12 cellular contexts compared by ENCODE assay signal in genomic region chr1:170094697-170095616, GRCh38. TPM values are rescaled to one million over a fixed set of nuclear protein-coding genes. Genes with fewer than 3 reads are reported as not detected.
A peak's percentile ranks its signal among the peaks of the same experiment; 100 is the strongest.
DNase-seq lines count a peak whose midpoint lies in the region; FAIRE-seq and TF ChIP-seq lines count a peak whose summit lies in the region.
"Not testable (repeated sequence)": the region's sequence is repeated elsewhere in the genome, so short reads cannot be mapped to it uniquely, and the experiment has no call there.
"Had no signal": no experiment of that assay in that cellular context is flagged by ENCODE, and none has a peak within 500 bp of the region (broad histone marks: within the 10 kb centered on the region; RNA-seq: fewer than 3 reads in every experiment).

No MANE protein-coding gene starts in this region.

- not testable (repeated sequence) for H2BK12ac ChIP-seq in H9 (ENCODE audit: insufficient read length, low read depth, low read length)

- H3K36me3 Mint-ChIP-seq in H9 (ENCODE audit: insufficient read depth in 1 of 3, low read depth in 3 of 3) = peaks cover 1 to 15% (median 2%) of the 10 kb centered on the region in 3 experiments; a peak in 6 of 7 replicates
- H3K36me3 Mint-ChIP-seq in endodermal cell (ENCODE audit: low read depth); progenitor cell of endocrine pancreas (ENCODE audit: insufficient read depth): not testable (repeated sequence)

- not testable (repeated sequence) for H3K36me3 ChIP-seq in endodermal cell (ENCODE audit: control insufficient read depth, insufficient read depth, low read length); kidney (ENCODE audit: control insufficient read depth in 1 of 2, insufficient read depth in 2 of 2, low read length in 2 of 2)

- H2AK5ac ChIP-seq in H9 (ENCODE audit: insufficient read length, low read length) = not testable (repeated sequence)

- H3K9ac ChIP-seq in H9 (ENCODE audit: extremely low read depth, insufficient read length, low read length); endodermal cell (ENCODE audit: extremely low read depth, low read length, poor library complexity, severe bottlenecking); kidney (ENCODE audit: low read length in 2 of 2): not testable (repeated sequence)

- not testable (repeated sequence) for TF ChIP-seq CTCF in H9 (conservative IDR thresholded peaks at IDR 0.05); endodermal cell (conservative IDR thresholded peaks at IDR 0.05); kidney (IDR thresholded peaks at IDR 0.05; ENCODE audit: borderline replicate concordance, extremely low read depth, insufficient read depth); progenitor cell of endocrine pancreas (IDR thresholded peaks at IDR 0.05; ENCODE audit: unreplicated experiment)

- not testable (repeated sequence) for H3K4ac ChIP-seq in H9 (ENCODE audit: low read depth, low read length)

- intact Hi-C loops in kidney (cut with DNase I) = not testable (repeated sequence)

- not testable (repeated sequence) for H2BK120ac ChIP-seq in H9 (ENCODE audit: low read depth, low read length, poor library complexity, severe bottlenecking)

- not testable (repeated sequence) for H4K20me1 ChIP-seq in H9 (ENCODE audit: control insufficient read depth, insufficient read depth, insufficient read length)

- H3T11ph ChIP-seq in H9 (ENCODE audit: low read length) = not testable (repeated sequence)

- H4K5ac ChIP-seq in H9 (ENCODE audit: insufficient read length, low read depth, low read length) = not testable (repeated sequence)

- DNase-seq in DMS153 (lab: John Stamatoyannopoulos, UW) (peak; percentile 35), NCI-H1436 (lab: John Stamatoyannopoulos, UW) (peak; percentile 5), NCI-H69 (lab: John Stamatoyannopoulos, UW) (peak; percentile 17), SW480 (ENCODE audit: low spot score) (peak; percentile 13), endodermal cell (peak; percentile 44)
- not testable (repeated sequence) for DNase-seq in H9; kidney; progenitor cell of endocrine pancreas (ENCODE audit: low spot score, unreplicated experiment)

- H3K23me2 ChIP-seq in H9 (ENCODE audit: insufficient read length, low read depth, low read length, poor library complexity, severe bottlenecking) = not testable (repeated sequence)

- not testable (repeated sequence) for H3K4me2 ChIP-seq in H9 (ENCODE audit: insufficient read depth, insufficient read length, low read length)

- not testable (repeated sequence) for H3K79me2 ChIP-seq in H9 (ENCODE audit: insufficient read depth, low read length)

- H3K4me1 Mint-ChIP-seq in H9 = peaks cover 17 to 26% of the 10 kb centered on the region in 2 experiments
- peaks cover 17% of the 10 kb centered on the region for H3K4me1 Mint-ChIP-seq in endodermal cell
- H3K4me1 Mint-ChIP-seq in progenitor cell of endocrine pancreas (ENCODE audit: low read depth) = not testable (repeated sequence)

- H3K9me3 Mint-ChIP-seq in H9 (peaks cover 5 to 11% of the 10 kb centered on the region in 2 experiments; a peak in 3 of 5 replicates), endodermal cell (peaks cover 10% of the 10 kb centered on the region)
- not testable (repeated sequence) for H3K9me3 Mint-ChIP-seq in progenitor cell of endocrine pancreas (ENCODE audit: low read depth)

- not testable (repeated sequence) for H2AFZ ChIP-seq in H9 (ENCODE audit: low read length)

- H2BK20ac ChIP-seq in H9 (ENCODE audit: low read depth, low read length, poor library complexity, severe bottlenecking) = not testable (repeated sequence)

- FAIRE-seq in kidney (lab: Jason Lieb, UNC) = peak; percentile 94

- H3K27ac ChIP-seq in H9 (ENCODE audit: insufficient read length, low read depth, low read length); endodermal cell (ENCODE audit: low read depth, low read length); kidney (ENCODE audit: low read depth in 2 of 2, low read length in 2 of 2): not testable (repeated sequence)

- H3K27me3 Mint-ChIP-seq in H9 (ENCODE audit: low read depth); endodermal cell (ENCODE audit: insufficient read depth); progenitor cell of endocrine pancreas: not testable (repeated sequence)

- not testable (repeated sequence) for H3K9me3 ChIP-seq in H9 (ENCODE audit: control insufficient read depth, low read depth, low read length); endodermal cell (ENCODE audit: control insufficient read depth, low read length); kidney (ENCODE audit: control insufficient read depth in 1 of 2, low read length in 2 of 2)

- not testable (repeated sequence) for H3K18ac ChIP-seq in H9 (ENCODE audit: insufficient read length, low read depth, low read length)

- not testable (repeated sequence) for H3K14ac ChIP-seq in H9 (ENCODE audit: insufficient read depth, low read length)

- not testable (repeated sequence) for H4K91ac ChIP-seq in H9 (ENCODE audit: insufficient read length, low read depth, low read length)

- H4K8ac ChIP-seq in H9 (replicated peaks; ENCODE audit: insufficient read length, low read depth, low read length) = not testable (repeated sequence)

- not testable (repeated sequence) for H3K23ac ChIP-seq in H9 (ENCODE audit: insufficient read length, low read depth, low read length)

- H3K79me1 ChIP-seq in H9 (ENCODE audit: insufficient read depth, low read depth, low read length, poor library complexity, severe bottlenecking) = not testable (repeated sequence)

- not testable (repeated sequence) for H2BK15ac ChIP-seq in H9 (ENCODE audit: low read depth, low read length)

- H2BK5ac ChIP-seq in H9 (ENCODE audit: insufficient read length, low read length) = not testable (repeated sequence)

- no CpG with 5 or more reads among the region's 31 CpGs for WGBS in H9 (ENCODE audit: extremely low coverage, insufficient read length, low lambda C conversion rate)
- 81 to 82% methylated on average over 10 to 28 of the region's 31 CpGs for WGBS in endodermal cell (ENCODE audit: insufficient coverage in 1 of 2, insufficient read length in 1 of 2), 2 experiments

- H3K4me3 ChIP-seq in endodermal cell (ENCODE audit: low read length) = peak overlapping the region; percentile 40
- not testable (repeated sequence) for H3K4me3 ChIP-seq in kidney (ENCODE audit: low read length in 2 of 2)

- peak overlapping the region in 2 of 3 experiments; percentile 94 to 96; a peak in 5 of 7 replicates for H3K27ac Mint-ChIP-seq in H9
- H3K27ac Mint-ChIP-seq in endodermal cell = not testable (repeated sequence)
- H3K27ac Mint-ChIP-seq in progenitor cell of endocrine pancreas = peak overlapping the region; percentile 33

- not testable (repeated sequence) for H3K27me3 ChIP-seq in H9 (ENCODE audit: insufficient read depth, low read length); endodermal cell (ENCODE audit: control insufficient read depth, insufficient read depth, low read length, poor library complexity, severe bottlenecking)

- not testable (repeated sequence) for H3K4me1 ChIP-seq in H9 (ENCODE audit: insufficient read depth, low read length); endodermal cell (ENCODE audit: control insufficient read depth, insufficient read depth, low read length); kidney (ENCODE audit: control insufficient read depth in 1 of 2, insufficient read depth in 1 of 2, low read depth in 1 of 2, low read length in 2 of 2)

- not testable (repeated sequence) for H3K56ac ChIP-seq in H9 (ENCODE audit: insufficient read length, low read depth, low read length)

- H3K4me3 Mint-ChIP-seq in H9 (peak overlapping the region; percentile 63 to 65), endodermal cell (peak overlapping the region; percentile 44)
- not testable (repeated sequence) for H3K4me3 Mint-ChIP-seq in progenitor cell of endocrine pancreas (ENCODE audit: low read depth)

RNA-seq across cellular contexts. Expression of gene KIFAP3, which starts 20.5 kb away (rescaled TPM):
- 3.8 TPM in 2 replicates for total RNA-seq in H9 (2021)
- total RNA-seq in endodermal cell = 10 to 100 TPM in 1 of 2 donors, 1 to 10 TPM in 1; 8.9 to 14.5 TPM
- 24.2 TPM for polyA plus RNA-seq in endodermal cell (2013, experiment 1 of 2)
- 25.8 TPM for polyA plus RNA-seq in endodermal cell (2013, experiment 2 of 2)
- 32.9 TPM for total RNA-seq in kidney
- 31.6 TPM for polyA plus RNA-seq in kidney (ENCODE audit: insufficient read depth, low read depth, low replicate concordance)
- 24.6 and 25.1 TPM in 2 replicates for total RNA-seq in progenitor cell of endocrine pancreas

RNA-seq across cellular contexts. Expression of gene NTMT2, which starts 50.8 kb away (rescaled TPM):
- total RNA-seq in H9 (2021) = 0.28 TPM in 1 of 2 replicates, not detected in the other
- total RNA-seq in endodermal cell = 1 to 10 TPM in 1 of 2 donors, not detected in 1; 1.2 TPM
- 0.50 TPM for polyA plus RNA-seq in endodermal cell (2013, experiment 1 of 2)
- 0.46 TPM for polyA plus RNA-seq in endodermal cell (2013, experiment 2 of 2)
- total RNA-seq in kidney = not detected
- polyA plus RNA-seq in kidney (ENCODE audit: insufficient read depth, low read depth, low replicate concordance) = not detected
- total RNA-seq in progenitor cell of endocrine pancreas = not detected in 2 replicates
- total RNA-seq: CD8-positive, alpha-beta T cell; HT1080; PC-3; SJCRH30 had no signal
